ENCODE assay signal across 29 cellular contexts in genomic region chr2:42841344-42841743, GRCh38. TPM values are rescaled to one million over a fixed set of nuclear protein-coding genes. Genes with fewer than 3 reads are reported as not detected.
A peak's percentile ranks its signal among the peaks of the same experiment; 100 is the strongest.
DNase-seq lines count a peak whose midpoint lies in the region; ATAC-seq and TF ChIP-seq lines count a peak whose summit lies in the region.
"Had no signal": no experiment of that assay in that cellular context is flagged by ENCODE, and none has a peak within 500 bp of the region (broad histone marks: within the 10 kb centered on the region; RNA-seq: fewer than 3 reads in every experiment).

No MANE protein-coding gene starts in this region.

- no peak for TF ChIP-seq CTCF in heart left ventricle (IDR thresholded peaks at IDR 0.05)
- no peak for TF ChIP-seq CTCF in uterus (IDR thresholded peaks at IDR 0.05)
- no peak for TF ChIP-seq CTCF in nephron progenitor cell (IDR thresholded peaks at IDR 0.05)
- TF ChIP-seq CTCF in CD8-positive, alpha-beta T cell (IDR thresholded peaks at IDR 0.05) = no peak

- no peaks in the 10 kb centered on the region for H3K27me3 ChIP-seq in heart left ventricle
- no peaks in the 10 kb centered on the region for H3K27me3 ChIP-seq in skeletal muscle tissue (ENCODE audit: control insufficient read depth in 3 of 3, insufficient read depth in 3 of 3, low read length in 3 of 3)
- H3K27me3 ChIP-seq in uterus = no peaks in the 10 kb centered on the region
- H3K27me3 ChIP-seq in CD8-positive, alpha-beta T cell (ENCODE audit: insufficient read depth, low read length) = no peaks in the 10 kb centered on the region
- H3K27me3 ChIP-seq: BLaER1 had no signal

- H3K4me3 ChIP-seq in heart left ventricle = no peak overlapping the region
- no peak overlapping the region for H3K4me3 ChIP-seq in skeletal muscle tissue (ENCODE audit: low read length in 3 of 3)
- no peak overlapping the region for H3K4me3 ChIP-seq in uterus
- H3K4me3 ChIP-seq in CD8-positive, alpha-beta T cell (ENCODE audit: low read depth, low read length) = no peak overlapping the region
- H3K4me3 ChIP-seq: BLaER1, GM23248 had no signal

- 86 to 94% (median 91%) methylated on average over 5 of the region's 5 CpGs for WGBS in heart left ventricle, 4 donors

- H3K27ac Mint-ChIP-seq in nephron progenitor cell = no peak overlapping the region
- H3K27ac Mint-ChIP-seq in CD8-positive, alpha-beta T cell = no peak overlapping the region
- H3K27ac Mint-ChIP-seq: HFFc6 had no signal

- H3K4me1 Mint-ChIP-seq in nephron progenitor cell = peaks cover 53% of the 10 kb centered on the region
- no peaks in the 10 kb centered on the region for H3K4me1 Mint-ChIP-seq in CD8-positive, alpha-beta T cell (ENCODE audit: low read depth)
- H3K4me1 Mint-ChIP-seq: CD8-positive, alpha-beta memory T cell had no signal

- H3K27ac ChIP-seq in heart left ventricle (peak overlapping the region in 1 of 12 donors; percentile 13), skeletal muscle tissue (ENCODE audit: low read depth, low read length) (peak overlapping the region; percentile 19), uterus (peak overlapping the region; percentile 83 to 86)
- H3K27ac ChIP-seq in CD8-positive, alpha-beta T cell (ENCODE audit: low read depth, low read length) = no peak overlapping the region
- H3K27ac ChIP-seq: 22Rv1, BLaER1, GM23248, RWPE1 had no signal

- peaks cover 4% of the 10 kb centered on the region for H3K36me3 Mint-ChIP-seq in nephron progenitor cell (ENCODE audit: low read depth)
- H3K36me3 Mint-ChIP-seq in CD8-positive, alpha-beta T cell = no peaks in the 10 kb centered on the region

- no peak for TF ChIP-seq POLR2A in heart left ventricle (IDR thresholded peaks at IDR 0.05)
- no peak for TF ChIP-seq POLR2A in uterus (IDR thresholded peaks at IDR 0.05)

- H3K27me3 Mint-ChIP-seq in nephron progenitor cell (ENCODE audit: low read depth, poor library complexity) = no peaks in the 10 kb centered on the region
- no peaks in the 10 kb centered on the region for H3K27me3 Mint-ChIP-seq in CD8-positive, alpha-beta T cell (ENCODE audit: low read depth)

- no peak overlapping the region for H3K9ac ChIP-seq in skeletal muscle tissue (ENCODE audit: low read depth in 1 of 3, low read length in 3 of 3)
- H3K9ac ChIP-seq: BLaER1, GM23248 had no signal

- no peak for ATAC-seq in Right ventricle myocardium inferior
- no peak for ATAC-seq in heart left ventricle
- no peak for ATAC-seq in CD8-positive, alpha-beta T cell

- H3K36me3 ChIP-seq in heart left ventricle (no peaks in the 10 kb centered on the region), skeletal muscle tissue (ENCODE audit: control insufficient read depth in 3 of 3, insufficient read depth in 3 of 3, low read length in 3 of 3) (no peaks in the 10 kb centered on the region), uterus (no peaks in the 10 kb centered on the region)
- no peaks in the 10 kb centered on the region for H3K36me3 ChIP-seq in CD8-positive, alpha-beta T cell (ENCODE audit: insufficient read depth, low read length)
- H3K36me3 ChIP-seq: BLaER1 had no signal

- H3K4me1 ChIP-seq in heart left ventricle (peaks cover 0 to 44% (median 3%) of the 10 kb centered on the region in 12 donors), skeletal muscle tissue (ENCODE audit: control insufficient read depth in 3 of 3, insufficient read depth in 3 of 3, low read length in 3 of 3) (peaks cover 10 to 17% (median 17%) of the 10 kb centered on the region in 3 donors), uterus (peaks cover 0 to 15% of the 10 kb centered on the region in 2 donors)
- H3K4me1 ChIP-seq in CD8-positive, alpha-beta T cell (ENCODE audit: insufficient read depth, low read length) = no peaks in the 10 kb centered on the region

- POLR2A ChIA-PET in CD8-positive, alpha-beta T cell (lab: Charles Lee) = no interaction called here

- peaks cover 8% of the 10 kb centered on the region for H3K9me3 Mint-ChIP-seq in nephron progenitor cell
- no peaks in the 10 kb centered on the region for H3K9me3 Mint-ChIP-seq in CD8-positive, alpha-beta T cell
- H3K9me3 Mint-ChIP-seq: CD8-positive, alpha-beta memory T cell; H9; HFFc6 had no signal

- H3K9me3 ChIP-seq in heart left ventricle (no peaks in the 10 kb centered on the region), skeletal muscle tissue (ENCODE audit: control insufficient read depth in 3 of 3, low read length in 3 of 3) (no peaks in the 10 kb centered on the region), uterus (no peaks in the 10 kb centered on the region)
- no peaks in the 10 kb centered on the region for H3K9me3 ChIP-seq in CD8-positive, alpha-beta T cell (ENCODE audit: low read length)

- CTCF ChIA-PET in CD8-positive, alpha-beta T cell (lab: Charles Lee) = interaction anchor here (1.3 kb wide), 1 partner anchor 736 kb away, joined by 3 read pairs; no protein-coding TSS in a partner anchor

- DNase-seq in Right ventricle myocardium inferior (ENCODE audit: missing footprints) (peak; percentile 15), heart left ventricle (no peak), islet precursor cell (peak; percentile 31), uterus (peak; percentile 13 to 17), nephron progenitor cell (no peak), NCI-H82 treated with DMSO at 0.1 percent for 48 hours (lab: John Stamatoyannopoulos, UW; ENCODE audit: unreplicated experiment) (no peak)
- DNase-seq in CD8-positive, alpha-beta T cell = no peak
- DNase-seq: ACHN; Calu3; CD8-positive, alpha-beta memory T cell; DMS153; GM23248; H9; HFFc6; KBM-7; MM.1S; NCI-H1048; NCI-H1417 treated with DMSO at 0.1 percent for 48 hours; NCI-H187; NCI-H2107; NCI-H226; NCI-H510A treated with DMSO at 0.1 percent for 48 hours; NCI-H748 treated with DMSO at 0.1 percent for 48 hours; NK-92 treated with Interleukin-12 subunit alpha and Interleukin-12 subunit beta, amount 100 ng/mL, for 24 hours had no signal

- no peak overlapping the region for H3K4me3 Mint-ChIP-seq in nephron progenitor cell
- H3K4me3 Mint-ChIP-seq in CD8-positive, alpha-beta T cell = no peak overlapping the region
- H3K4me3 Mint-ChIP-seq: H9, HFFc6 had no signal

- intact Hi-C loops in Right ventricle myocardium inferior (cut with DNase I) = no loop called here
- intact Hi-C loops in heart left ventricle (cut with DNase I) = no loop called here
- intact Hi-C loops in uterus (cut with DNase I; ENCODE audit: low total_unique reads) = no loop called here
- intact Hi-C loops in CD8-positive, alpha-beta T cell (cut with DNase I, micrococcal nuclease) = no loop called here

RNA-seq across cellular contexts. Expression of gene HAAO, which starts 49.0 kb away (rescaled TPM):
- 1.9 TPM for total RNA-seq in Right ventricle myocardium inferior
- 10 to 100 TPM in 1 of 9 donors, 1 to 10 TPM in 8; 1.3 to 10.6 (median 2.2) TPM for total RNA-seq in heart left ventricle
- 1 to 10 TPM; 1.3 to 2.4 TPM for polyA plus RNA-seq in heart left ventricle
- 4.2 TPM for total RNA-seq in skeletal muscle tissue
- 10 to 100 TPM in 3 of 4 donors, 1 to 10 TPM in 1; 3.1 to 25.1 (median 20.8) TPM for total RNA-seq in uterus
- not detected for total RNA-seq in CD8-positive, alpha-beta T cell
- total RNA-seq: G401, GM23248 had no signal
- polyA plus RNA-seq: CD8-positive, alpha-beta memory T cell had no signal

Comparison
In these comparisons a context has a peak if more than half of its experiments do, and no peak if none do; other contexts are left out.
1. DNase-seq: peak in Right ventricle myocardium inferior (single experiment), islet precursor cell (single experiment) and uterus (2 of 2); none in heart left ventricle (0 of 5), nephron progenitor cell (single experiment), NCI-H82 treated with DMSO at 0.1 percent for 48 hours (single experiment) and CD8-positive, alpha-beta T cell (0 of 7).